Comparison of ENCODE assay signal across 17 cellular contexts in genomic region chr2:38432827-38433606, GRCh38. TPM values are rescaled to one million over a fixed set of nuclear protein-coding genes. Genes with fewer than 3 reads are reported as not detected.
DNase-seq lines count a peak whose midpoint lies in the region; ATAC-seq and TF ChIP-seq lines count a peak whose summit lies in the region.
"Had no signal": no experiment of that assay in that cellular context is flagged by ENCODE, and none has a peak within 500 bp of the region (broad histone marks: within the 10 kb centered on the region; RNA-seq: fewer than 3 reads in every experiment).

No MANE protein-coding gene starts in this region.

- H3K9me2 ChIP-seq in hepatocyte (replicated peaks; ENCODE audit: insufficient read depth): no peaks in the 10 kb centered on the region

- H3K4me3 ChIP-seq in NB4 (ENCODE audit: low read depth, low read length) (no peak overlapping the region), adipocyte (ENCODE audit: low read length) (no peak overlapping the region), hepatocyte (no peak overlapping the region)
- H3K4me3 ChIP-seq: BLaER1 treated with 17β-estradiol and CSF1 and Interleukin-3, amounts not matched to agents 10 nM and 100 nM; psoas muscle had no signal

- CTCF ChIA-PET in activated CD8-positive, alpha-beta T cell treated with anti-CD3 and anti-CD28 coated beads, Interleukin-2, amount 10 ng/mL, durations not matched to agents 7 days and 5 days (lab: Charles Lee): no interaction called here

- H3K79me2 ChIP-seq in hepatocyte: no peaks in the 10 kb centered on the region

- H3K36me3 ChIP-seq in adipocyte (ENCODE audit: control insufficient read depth, insufficient read depth, low read length, severe bottlenecking) (no peaks in the 10 kb centered on the region), hepatocyte (replicated peaks; ENCODE audit: insufficient read depth, low read depth) (no peaks in the 10 kb centered on the region)
- H3K36me3 ChIP-seq: BLaER1 treated with 17β-estradiol and CSF1 and Interleukin-3, amounts not matched to agents 10 nM and 100 nM had no signal

- peak overlapping the region; percentile 41 for H3K9ac ChIP-seq in adipocyte (ENCODE audit: low read length)
- H3K9ac ChIP-seq: BLaER1 treated with 17β-estradiol and CSF1 and Interleukin-3, amounts not matched to agents 10 nM and 100 nM; KMS-11 had no signal

- TF ChIP-seq CTCF in NB4 (IDR thresholded peaks at IDR 0.05; ENCODE audit: low read depth, low read length) (no peak), hepatocyte (IDR thresholded peaks at IDR 0.05; ENCODE audit: poor library complexity) (no peak), CD14-positive monocyte (IDR thresholded peaks at IDR 0.05) (no peak)

- TF ChIP-seq POLR2A in NB4 (IDR thresholded peaks at IDR 0.05; ENCODE audit: extremely low read depth, insufficient read length) (no peak), erythroblast (IDR thresholded peaks at IDR 0.05; ENCODE audit: low read length) (no peak)

- no peaks in the 10 kb centered on the region for H3K36me3 Mint-ChIP-seq in CD14-positive monocyte
- no peaks in the 10 kb centered on the region for H3K36me3 Mint-ChIP-seq in activated CD8-positive, alpha-beta T cell treated with anti-CD3 and anti-CD28 coated beads, Interleukin-2, amount 10 ng/mL, durations not matched to agents 7 days and 5 days (ENCODE audit: low read depth)
- H3K36me3 Mint-ChIP-seq: activated naive CD4-positive, alpha-beta T cell treated with anti-CD3 and anti-CD28 coated beads, Interleukin-2, amount 50 U/mL, for 72 hours had no signal

- no peak overlapping the region for H3K27ac Mint-ChIP-seq in CD14-positive monocyte
- no peak overlapping the region for H3K27ac Mint-ChIP-seq in activated CD8-positive, alpha-beta T cell treated with anti-CD3 and anti-CD28 coated beads, Interleukin-2, amount 10 ng/mL, durations not matched to agents 7 days and 5 days
- H3K27ac Mint-ChIP-seq: activated naive CD4-positive, alpha-beta T cell treated with anti-CD3 and anti-CD28 coated beads, Interleukin-2, amount 50 U/mL, for 72 hours had no signal

- H3K9me3 ChIP-seq in adipocyte (ENCODE audit: control insufficient read depth, low read length) (no peaks in the 10 kb centered on the region), hepatocyte (ENCODE audit: low read depth) (no peaks in the 10 kb centered on the region)
- H3K9me3 ChIP-seq: psoas muscle had no signal

- H3K27ac ChIP-seq in hepatocyte: no peak overlapping the region
- H3K27ac ChIP-seq: BLaER1 treated with 17β-estradiol and CSF1 and Interleukin-3, amounts not matched to agents 10 nM and 100 nM; KMS-11; psoas muscle had no signal

- intact Hi-C loops in sciatic nerve (cut with DNase I): no loop called here
- intact Hi-C loops in CD14-positive monocyte (cut with micrococcal nuclease): no loop called here

- 81% methylated on average over 8 of the region's 8 CpGs for WGBS in hepatocyte (ENCODE audit: low lambda C conversion rate, missing lambda C conversion rate)

- no peaks in the 10 kb centered on the region for H3K4me1 Mint-ChIP-seq in CD14-positive monocyte
- no peaks in the 10 kb centered on the region for H3K4me1 Mint-ChIP-seq in activated CD8-positive, alpha-beta T cell treated with anti-CD3 and anti-CD28 coated beads, Interleukin-2, amount 10 ng/mL, durations not matched to agents 7 days and 5 days (ENCODE audit: low read depth)

- no peaks in the 10 kb centered on the region for H3K9me3 Mint-ChIP-seq in CD14-positive monocyte
- no peaks in the 10 kb centered on the region for H3K9me3 Mint-ChIP-seq in activated CD8-positive, alpha-beta T cell treated with anti-CD3 and anti-CD28 coated beads, Interleukin-2, amount 10 ng/mL, durations not matched to agents 7 days and 5 days (ENCODE audit: insufficient read depth)
- H3K9me3 Mint-ChIP-seq: activated naive CD4-positive, alpha-beta T cell treated with anti-CD3 and anti-CD28 coated beads, Interleukin-2, amount 50 U/mL, for 72 hours had no signal

- H3K27me3 ChIP-seq in adipocyte (replicated peaks; ENCODE audit: control insufficient read depth, insufficient read depth, low read length) (peaks cover 6% of the 10 kb centered on the region), hepatocyte (no peaks in the 10 kb centered on the region)
- H3K27me3 ChIP-seq: BLaER1 treated with 17β-estradiol and CSF1 and Interleukin-3, amounts not matched to agents 10 nM and 100 nM had no signal

- H3K4me1 ChIP-seq in adipocyte (ENCODE audit: control insufficient read depth, insufficient read depth, low read length) (peaks cover 26% of the 10 kb centered on the region), hepatocyte (ENCODE audit: insufficient read depth) (peaks cover 6% of the 10 kb centered on the region)
- H3K4me1 ChIP-seq: BLaER1 treated with 17β-estradiol and CSF1 and Interleukin-3, amounts not matched to agents 10 nM and 100 nM; psoas muscle had no signal

- DNase-seq in NB4 (ENCODE audit: low read depth) (peak; percentile 25), adipocyte (ENCODE audit: low read depth) (no peak), hepatocyte (ENCODE audit: low spot score) (peak; percentile 62), sciatic nerve (ENCODE audit: low spot score) (no peak), erythroblast (lab: John Stamatoyannopoulos, UW) (no peak), NCI-H1092 (lab: John Stamatoyannopoulos, UW) (no peak), CD14-positive monocyte (ENCODE audit: low spot score) (no peak)
- no peak for DNase-seq in activated CD8-positive, alpha-beta T cell treated with anti-CD3 and anti-CD28 coated beads, Interleukin-2, amount 10 ng/mL, durations not matched to agents 7 days and 5 days
- DNase-seq: activated CD4-positive, alpha-beta T cell treated with anti-CD3 and anti-CD28 coated beads for 4 hours; effector memory CD4-positive, alpha-beta T cell; GOT3; NCI-H526; psoas muscle; T-helper 2 cell had no signal

- POLR2A ChIA-PET in activated CD8-positive, alpha-beta T cell treated with anti-CD3 and anti-CD28 coated beads, Interleukin-2, amount 10 ng/mL, durations not matched to agents 7 days and 5 days (lab: Charles Lee): no interaction called here

- H3K27me3 Mint-ChIP-seq in CD14-positive monocyte (ENCODE audit: low read depth in 3 of 3): peaks cover 7 to 15% (median 14%) of the 10 kb centered on the region in 3 donors
- H3K27me3 Mint-ChIP-seq in activated CD8-positive, alpha-beta T cell treated with anti-CD3 and anti-CD28 coated beads, Interleukin-2, amount 10 ng/mL, durations not matched to agents 7 days and 5 days (ENCODE audit: low read depth): peaks cover 10% of the 10 kb centered on the region

- H4K20me1 ChIP-seq in hepatocyte (ENCODE audit: insufficient read depth, poor library complexity, severe bottlenecking): no peaks in the 10 kb centered on the region
- H4K20me1 ChIP-seq: BLaER1 treated with 17β-estradiol and CSF1 and Interleukin-3, amounts not matched to agents 10 nM and 100 nM had no signal

- H3K4me3 Mint-ChIP-seq in CD14-positive monocyte: no peak overlapping the region
- no peak overlapping the region for H3K4me3 Mint-ChIP-seq in activated CD8-positive, alpha-beta T cell treated with anti-CD3 and anti-CD28 coated beads, Interleukin-2, amount 10 ng/mL, durations not matched to agents 7 days and 5 days

- peak; percentile 90 for ATAC-seq in sciatic nerve
- ATAC-seq in activated CD8-positive, alpha-beta T cell treated with anti-CD3 and anti-CD28 coated beads, Interleukin-2, amount 10 ng/mL, durations not matched to agents 7 days and 5 days: no peak
- ATAC-seq: activated naive CD4-positive, alpha-beta T cell treated with anti-CD3 and anti-CD28 coated beads, Interleukin-2, amount 50 U/mL, for 72 hours had no signal

- H3K4me2 ChIP-seq in hepatocyte: no peak overlapping the region
- H3K4me2 ChIP-seq: BLaER1 treated with 17β-estradiol and CSF1 and Interleukin-3, amounts not matched to agents 10 nM and 100 nM; KMS-11 had no signal

- H2AFZ ChIP-seq in hepatocyte: no peak overlapping the region

RNA-seq across cellular contexts. Expression of gene ATL2, which starts 55.9 kb away (rescaled TPM):
- total RNA-seq in hepatocyte (66.5 and 72.4 TPM in 2 replicates), sciatic nerve (54.5 TPM)
- polyA plus RNA-seq in hepatocyte (28.0 and 30.1 TPM in 2 replicates), CD14-positive monocyte (10 to 100 TPM in 1 of 2 donors, 1 to 10 TPM in 1; 7.8 to 10.8 TPM)
- 10 to 100 TPM; 50.5 to 58.7 TPM for total RNA-seq in activated CD8-positive, alpha-beta T cell treated with anti-CD3 and anti-CD28 coated beads, Interleukin-2, amount 10 ng/mL, durations not matched to agents 7 days and 5 days

Comparison
In these comparisons a context has a peak if more than half of its experiments do, and no peak if none do; other contexts are left out.
1. DNase-seq: peak in NB4 (single experiment) and hepatocyte (single experiment); none in adipocyte (single experiment), sciatic nerve (single experiment), erythroblast (0 of 2), NCI-H1092 (single experiment), CD14-positive monocyte (single experiment) and activated CD8-positive, alpha-beta T cell treated with anti-CD3 and anti-CD28 coated beads, Interleukin-2, amount 10 ng/mL, durations not matched to agents 7 days and 5 days (single experiment).